In the genomic region with DNA sequence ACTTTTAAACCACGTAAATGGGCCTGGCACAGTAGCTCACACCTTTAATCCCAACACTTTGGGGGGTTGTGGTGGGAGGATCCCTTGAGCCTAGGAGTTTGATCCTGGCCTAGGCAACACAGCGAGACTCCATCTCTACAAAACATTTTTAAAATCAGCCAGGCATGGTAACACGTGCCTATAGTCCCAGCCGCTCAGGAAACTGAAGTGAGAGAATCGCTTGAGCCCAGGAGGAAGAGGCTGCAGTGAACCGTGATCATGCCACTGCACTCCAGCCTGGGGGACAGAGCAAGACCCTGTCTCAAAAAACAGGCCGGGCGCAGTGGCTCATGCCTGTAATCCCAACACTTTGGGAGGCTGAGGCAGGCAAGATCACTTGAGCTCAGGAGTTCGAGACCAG, we compare ENCODE assay signal across 10 cellular contexts. TPM values are rescaled to one million over a fixed set of nuclear protein-coding genes. Genes with fewer than 3 reads are reported as not detected.
A peak's percentile ranks its signal among the peaks of the same experiment; 100 is the strongest.
DNase-seq lines count a peak whose midpoint lies in the region; ATAC-seq, FAIRE-seq and TF ChIP-seq lines count a peak whose summit lies in the region.
"Had no signal": no experiment of that assay in that cellular context is flagged by ENCODE, and none has a peak within 500 bp of the region (broad histone marks: within the 10 kb centered on the region; RNA-seq: fewer than 3 reads in every experiment).

No MANE protein-coding gene starts in this region.

- H3K4me1 Mint-ChIP-seq in type B pancreatic cell (ENCODE audit: unreplicated experiment), result peaks cover 12% of the 10 kb centered on the region

- no peaks in the 10 kb centered on the region for H3K27me3 Mint-ChIP-seq in type B pancreatic cell

- H3K27ac Mint-ChIP-seq in type B pancreatic cell, result no peak overlapping the region

- WGBS in GM12878 (ENCODE audit: insufficient coverage, insufficient replicate concordance, low lambda C conversion rate, missing lambda C conversion rate), result 11% methylated on average over 9 of the region's 9 CpGs

- TF ChIP-seq EP300 in GM12878 (IDR thresholded peaks at IDR 0.05; ENCODE audit: borderline replicate concordance in 1 of 2, control insufficient read depth in 1 of 2, low read depth in 2 of 2, low read length in 2 of 2), result no peak

- RAD21 ChIA-PET in GM12878 (lab: Charles Lee; ENCODE audit: unreplicated experiment), result interaction anchor here (0.6 kb wide), 1 partner anchor 27 kb away, joined by 3 read pairs; no protein-coding TSS in a partner anchor

- H3K9me3 ChIP-seq in GM12878 (replicated peaks; ENCODE audit: control insufficient read depth, insufficient read depth, low read length), result peaks cover 3% of the 10 kb centered on the region
- H3K9me3 ChIP-seq: Caco-2 had no signal

- SMC1A ChIA-PET in GM12878 (lab: Charles Lee; ENCODE audit: uncharacterized antibody, unreplicated experiment), result interaction anchor here (1.1 to 2.2 kb wide), 2 partner anchors 9 to 10 kb away, joined by 7 to 8 read pairs; no protein-coding TSS in a partner anchor

- peak; percentile 39 for ATAC-seq in GM18499 (IDR thresholded peaks at IDR 0.05; ENCODE audit: insufficient read depth, unreplicated experiment)
- peak; percentile 67 for ATAC-seq in GM21381 (IDR thresholded peaks at IDR 0.05; ENCODE audit: unreplicated experiment)
- ATAC-seq in HG03066 (IDR thresholded peaks at IDR 0.05; ENCODE audit: low read depth, unreplicated experiment), result peak; percentile 66
- ATAC-seq in GM12878, result peak; percentile 78

- H3K36me3 Mint-ChIP-seq in type B pancreatic cell, result peaks cover 4% of the 10 kb centered on the region

- no peaks in the 10 kb centered on the region for H3K27me3 ChIP-seq in GM12878 (replicated peaks in 1 of 2; ENCODE audit: control insufficient read depth in 2 of 2, insufficient read depth in 2 of 2, low read length in 1 of 2)

- H3K79me2 ChIP-seq in GM12878 (ENCODE audit: control insufficient read depth, insufficient read depth, low read length), result peaks cover 91% of the 10 kb centered on the region

- no peaks in the 10 kb centered on the region; the same call in 1 of the 2 replicates for H4K20me1 ChIP-seq in GM12878 (ENCODE audit: control insufficient read depth, insufficient read depth)

- in situ Hi-C loops in GM12878 (cut with MboI), result loop anchor here (5.0 to 25.0 kb wide), 3 partner anchors 52 to 105 kb away; no protein-coding TSS in a partner anchor

- no peak overlapping the region; the same call in 1 of the 2 replicates for H2AFZ ChIP-seq in GM12878 (ENCODE audit: control insufficient read depth, low read depth, low read length)

- H3K27ac ChIP-seq in GM12878 (ENCODE audit: control insufficient read depth, insufficient read depth), result peak overlapping the region; percentile 42

- POLR2A ChIA-PET in GM12878 (lab: Charles Lee), result interaction anchor here (1.0 to 1.5 kb wide), 5 partner anchors 9 to 34 kb away, joined by 3 to 12 read pairs (median 3); partner anchors contain the start of gene ROCK1

- intact Hi-C loops in GM12878 (cut with micrococcal nuclease; ENCODE audit: unreplicated experiment), result no loop called here

- FAIRE-seq in GM12878 (lab: Jason Lieb, UNC) (peak; percentile 52), frontal cortex (lab: Jason Lieb, UNC) (no peak)

- TF ChIP-seq RAD21 in GM12878 (IDR thresholded peaks at IDR 0.05; ENCODE audit: insufficient read depth, low read depth, low read length), result no peak

- no peak overlapping the region for H3K9ac ChIP-seq in GM12878 (ENCODE audit: control insufficient read depth, insufficient read depth, low read length)

- 0 out of 4 replicates have a peak, but pooled peaks cover 0 to 3% of the 10 kb centered on the region in 2 experiments for H3K36me3 ChIP-seq in GM12878 (ENCODE audit: control insufficient read depth in 2 of 2, insufficient read depth in 2 of 2, low read length in 1 of 2)

- TF ChIP-seq CTCF in GM12878 (IDR thresholded peaks at IDR 0.05 in 2 of 3, conservative IDR thresholded peaks at IDR 0.05 in 1 of 3; ENCODE audit: control insufficient read depth in 2 of 3, extremely low read depth in 1 of 3, insufficient read depth in 1 of 3, low read depth in 3 of 3, low read length in 3 of 3) (no peak), type B pancreatic cell (conservative IDR thresholded peaks at IDR 0.05) (no peak)

- peaks cover 6% of the 10 kb centered on the region for H3K4me1 ChIP-seq in GM12878 (ENCODE audit: control insufficient read depth, insufficient read depth, low read length)
- H3K4me1 ChIP-seq: Caco-2 had no signal

- TF ChIP-seq POLR2A in GM12878 (IDR thresholded peaks at IDR 0.05; ENCODE audit: low read depth, low read length), result no peak

- BruUV-seq in GM12878 (replicated peaks; lab: Mats Ljungman, UMichigan), result no TSS peak

- no peak overlapping the region for H3K4me3 Mint-ChIP-seq in type B pancreatic cell

- peak overlapping the region; percentile 52 for H3K4me3 ChIP-seq in GM12878

- no peak for DNase-seq in GM12878 (ENCODE audit: low read depth, low spot score)
- DNase-seq in type B pancreatic cell (ENCODE audit: extremely low spot score, unreplicated experiment), result no peak
- DNase-seq in cerebellar cortex (ENCODE audit: low spot score), result no peak
- DNase-seq in frontal cortex (ENCODE audit: low spot score in 2 of 2), result no peak
- DNase-seq in SK-N-DZ (ENCODE audit: low spot score), result no peak
- DNase-seq: activated CD8-positive, alpha-beta memory T cell treated with anti-CD3 and anti-CD28 coated beads for 24 hours; Caco-2 had no signal

- no peaks in the 10 kb centered on the region for H3K9me3 Mint-ChIP-seq in type B pancreatic cell

- CTCF ChIA-PET in GM12878 (lab: Yijun Ruan, JAX), result interaction anchor here (1.5 to 1.9 kb wide), 2 partner anchors 9 to 111 kb away, joined by 3 to 5 read pairs; no protein-coding TSS in a partner anchor

- peak overlapping the region; percentile 85 for H3K4me2 ChIP-seq in GM12878 (ENCODE audit: control insufficient read depth, insufficient read depth)

TF ChIP-seq in GM12878, 131 proteins besides CTCF, POLR2A, EP300 and RAD21 (continues in another document):
- 0 out of 2 replicates have a peak, but pooled peaks have one; percentile 19 for TF ChIP-seq NBN (IDR thresholded peaks at IDR 0.05)
- no peak for TF ChIP-seq CUX1 (IDR thresholded peaks at IDR 0.05; ENCODE audit: insufficient replicate concordance, low read depth, low read length)
- peak; percentile 56; the same call in 1 of the 2 replicates for TF ChIP-seq RAD51 (IDR thresholded peaks at IDR 0.05)
- no peak for TF ChIP-seq CBX3 (IDR thresholded peaks at IDR 0.05; ENCODE audit: borderline replicate concordance, low read depth)
- no peak for TF ChIP-seq PML (IDR thresholded peaks at IDR 0.05; ENCODE audit: low read length)

RNA-seq across cellular contexts. Expression of gene ROCK1, which starts 12.2 kb away (rescaled TPM):
- 161 and 162 TPM in 2 replicates for total RNA-seq in GM12878 (2013; cell fraction: nucleolus; rRNA removed)
- total RNA-seq in GM12878 (2014; rRNA removed), result 26.3 and 29.6 TPM in 2 replicates
- 46.6 and 52.5 TPM in 2 replicates for total RNA-seq in GM12878 (2014; rRNA removed; fragmentation: Illumina TruSeq; extraction: Trizol)
- total RNA-seq in GM12878 (2021), result 35.1 and 36.4 TPM in 2 replicates
- 13.5 TPM for polyA plus RNA-seq in GM12878 (2011; ENCODE audit: low read depth)
- polyA plus RNA-seq in GM12878 (2011; rRNA removed), result 29.7 and 48.9 TPM in 2 replicates
- polyA plus RNA-seq in GM12878 (2011; cell fraction: cytosol; rRNA removed), result 5.4 and 6.2 TPM in 2 replicates
- polyA plus RNA-seq in GM12878 (2011; cell fraction: nucleus; rRNA removed), result 21.4 and 23.6 TPM in 2 replicates
- polyA plus RNA-seq in GM12878 (2012), result 27.2 and 31.4 TPM in 2 replicates
- 41.5 and 52.1 TPM in 2 replicates for polyA plus RNA-seq in GM12878 (2014; fragmentation: Illumina TruSeq; extraction: Trizol)
- polyA plus RNA-seq in GM12878 (2014; fragmentation: Nextera tagmentation; extraction: Ambion mirVana), result 10 to 100 TPM; 14.8 to 15.1 TPM
- polyA plus RNA-seq in GM12878 (2014; rRNA removed), result 12.8 and 17.7 TPM in 2 replicates
- polyA plus RNA-seq in GM12878 (2016; fragmentation: Nextera tagmentation; extraction: Ambion mirVana), result 10 to 100 TPM; 29.2 to 30.7 TPM
- polyA minus RNA-seq in GM12878 (2011; rRNA and poly(A)+ RNA removed), result 38.3 and 50.0 TPM in 2 replicates
- 12.6 and 14.2 TPM in 2 replicates for polyA minus RNA-seq in GM12878 (2011; cell fraction: cytosol; rRNA and poly(A)+ RNA removed)
- 46.3 and 74.9 TPM in 2 replicates for polyA minus RNA-seq in GM12878 (2011; cell fraction: nucleus; rRNA and poly(A)+ RNA removed)
- 36.6 and 42.4 TPM in 2 replicates for total RNA-seq in type B pancreatic cell (ENCODE audit: low replicate concordance)
- 40.4 TPM for total RNA-seq in frontal cortex
- polyA plus RNA-seq in SK-N-DZ (2014; cell fraction: cytosol; rRNA removed), result 8.7 and 10.0 TPM in 2 replicates
- 13.8 and 17.8 TPM in 2 replicates for polyA plus RNA-seq in SK-N-DZ (2014; cell fraction: nucleus; rRNA removed)
